Comparison of ENCODE assay signal across 8 cellular contexts in genomic region chr3:108088697-108089096, GRCh38. TPM values are rescaled to one million over a fixed set of nuclear protein-coding genes. Genes with fewer than 3 reads are reported as not detected.
DNase-seq lines count a peak whose midpoint lies in the region; ATAC-seq and TF ChIP-seq lines count a peak whose summit lies in the region.

No MANE protein-coding gene starts in this region.

- TF ChIP-seq RAD21 in IMR-90 (IDR thresholded peaks at IDR 0.05; ENCODE audit: low read length), result no peak

- peak overlapping the region; percentile 28; the same call in 1 of the 2 replicates for H2BK120ac ChIP-seq in IMR-90 (ENCODE audit: low read depth, low read length)

- TF ChIP-seq CTCF in GM10248 (IDR thresholded peaks at IDR 0.05; ENCODE audit: control extremely low read depth, extremely low read depth, low read depth, missing control alignments) (no peak), IMR-90 (conservative IDR thresholded peaks at IDR 0.05; ENCODE audit: low read depth, low read length) (no peak)

- peak overlapping the region; percentile 79 for H3K4me2 ChIP-seq in IMR-90 (ENCODE audit: low read depth, low read length)

- no peak overlapping the region for H3K27ac ChIP-seq in IMR-90 (ENCODE audit: insufficient read depth, low read length)

- no peak overlapping the region for H2BK15ac ChIP-seq in IMR-90 (ENCODE audit: low read depth, low read length)

- peaks cover 33% of the 10 kb centered on the region; the same call in 1 of the 2 replicates for H4K20me1 ChIP-seq in IMR-90 (ENCODE audit: insufficient read depth, low read length)

- H2AK9ac ChIP-seq in IMR-90 (replicated peaks; ENCODE audit: low read depth, low read length, poor library complexity), result no peak overlapping the region

- H2BK5ac ChIP-seq in IMR-90 (ENCODE audit: low read depth, low read length, poor library complexity, severe bottlenecking), result peak overlapping the region; percentile 10

- ATAC-seq in GM21367 (IDR thresholded peaks at IDR 0.05; ENCODE audit: unreplicated experiment), result peak; percentile 32
- ATAC-seq in IMR-90 (ENCODE audit: low read depth), result no peak

- TF ChIP-seq POLR2A in IMR-90 (IDR thresholded peaks at IDR 0.05; ENCODE audit: low read depth, low read length), result no peak

- peak overlapping the region; percentile 95 for H3K27ac Mint-ChIP-seq in activated CD4-positive, alpha-beta memory T cell treated with anti-CD3 and anti-CD28 coated beads for 36 hours

- CTCF ChIA-PET in GM10248 (lab: Yijun Ruan, JAX) (interaction anchor here (1.0 to 1.6 kb wide), 4 partner anchors 8 to 38 kb away, joined by 3 to 4 read pairs (median 3); no protein-coding TSS in a partner anchor), IMR-90 (lab: Yijun Ruan, JAX) (interaction anchor here (0.6 to 1.1 kb wide), 2 partner anchors 9 to 15 kb away, joined by 3 to 5 read pairs; no protein-coding TSS in a partner anchor)
- CTCF ChIA-PET in activated CD4-positive, alpha-beta memory T cell treated with anti-CD3 and anti-CD28 coated beads for 36 hours (lab: Charles Lee), result interaction anchor here (1.0 to 1.7 kb wide), 5 partner anchors 15 to 514 kb away, joined by 3 to 10 read pairs (median 4); no protein-coding TSS in a partner anchor

- intact Hi-C loops in IMR-90 (cut with micrococcal nuclease), result loop anchor here (5.0 to 10.0 kb wide), 5 partner anchors 161 to 851 kb away; no protein-coding TSS in a partner anchor
- intact Hi-C loops in activated CD4-positive, alpha-beta memory T cell treated with anti-CD3 and anti-CD28 coated beads for 36 hours (cut with micrococcal nuclease), result loop anchor here (1.0 to 5.0 kb wide), 11 partner anchors 8 to 749 kb away; partner anchors contain the start of genes HHLA2 and IFT57

- no peaks in the 10 kb centered on the region for H3K36me3 ChIP-seq in IMR-90 (ENCODE audit: control insufficient read depth, insufficient read depth, low read length)
- no peaks in the 10 kb centered on the region for H3K36me3 ChIP-seq in H7 (replicated peaks; ENCODE audit: control insufficient read depth, insufficient read depth, low read length)

- DNase-seq in GM10248 (ENCODE audit: extremely low spot score) (peak; percentile 22), IMR-90 (peak; percentile 16), kidney tubule cell (ENCODE audit: low spot score) (peak; percentile 47), DMS153 (lab: John Stamatoyannopoulos, UW) (no peak), NK-92 (lab: John Stamatoyannopoulos, UW; ENCODE audit: unreplicated experiment) (no peak), H7 (no peak)
- peak; percentile 75 for DNase-seq in activated CD4-positive, alpha-beta memory T cell treated with anti-CD3 and anti-CD28 coated beads for 36 hours

- no TSS peak for BruUV-seq in IMR-90 (replicated peaks; lab: Mats Ljungman, UMichigan)

- H3K9me3 ChIP-seq in IMR-90 (ENCODE audit: control insufficient read depth, insufficient read depth, low read length), result no peaks in the 10 kb centered on the region

- H3K4ac ChIP-seq in IMR-90 (ENCODE audit: low read depth, low read length), result no peak overlapping the region

- no peak overlapping the region for H2AFZ ChIP-seq in IMR-90 (replicated peaks; ENCODE audit: low read length, poor library complexity)

- POLR2A ChIA-PET in GM10248 (lab: Yijun Ruan, JAX), result no interaction called here
- POLR2A ChIA-PET in IMR-90 (lab: Charles Lee; ENCODE audit: unreplicated experiment), result no interaction called here
- POLR2A ChIA-PET in activated CD4-positive, alpha-beta memory T cell treated with anti-CD3 and anti-CD28 coated beads for 36 hours (lab: Charles Lee), result interaction anchor here (0.6 to 12.0 kb wide), 13 partner anchors 10 to 733 kb away, joined by 3 to 147 read pairs (median 5); partner anchors contain the start of gene HHLA2

- 0 out of 2 replicates have a peak overlapping the region, but pooled peaks have one; percentile 22 for H3K14ac ChIP-seq in IMR-90 (replicated peaks; ENCODE audit: low read depth, low read length)

- peaks cover 2% of the 10 kb centered on the region for H3K9me3 Mint-ChIP-seq in activated CD4-positive, alpha-beta memory T cell treated with anti-CD3 and anti-CD28 coated beads for 36 hours

- no CpG with 5 or more reads among the region's 2 CpGs for WGBS in IMR-90 (ENCODE audit: extremely low coverage in 2 of 2, insufficient read length in 1 of 2), 2 experiments

- H3K23ac ChIP-seq in IMR-90 (ENCODE audit: low read depth, low read length), result 0 out of 2 replicates have a peak overlapping the region, but pooled peaks have one; percentile 3

- H3K4me3 ChIP-seq in IMR-90 (ENCODE audit: insufficient read depth, low read depth, low read length) (peak overlapping the region; percentile 24; the same call in 1 of the 2 replicates), H7 (ENCODE audit: insufficient read depth, low read depth, low read length) (no peak overlapping the region)

- H3K27me3 Mint-ChIP-seq in activated CD4-positive, alpha-beta memory T cell treated with anti-CD3 and anti-CD28 coated beads for 36 hours, result no peaks in the 10 kb centered on the region

- H4K5ac ChIP-seq in IMR-90 (ENCODE audit: low read depth, low read length), result no peak overlapping the region

- in situ Hi-C loops in IMR-90 (cut with MboI; ENCODE audit: low sequenced_read_pairs), result no loop called here

- H2AK5ac ChIP-seq in IMR-90 (ENCODE audit: low read depth, low read length), result no peak overlapping the region

- H4K91ac ChIP-seq in IMR-90 (ENCODE audit: insufficient read depth, low read depth, low read length), result no peak overlapping the region

- H3K56ac ChIP-seq in IMR-90 (ENCODE audit: extremely low read depth, insufficient read depth, low read length), result 0 out of 2 replicates have a peak overlapping the region, but pooled peaks have one; percentile 35

- peaks cover 9% of the 10 kb centered on the region for H3K36me3 Mint-ChIP-seq in activated CD4-positive, alpha-beta memory T cell treated with anti-CD3 and anti-CD28 coated beads for 36 hours

- H4K8ac ChIP-seq in IMR-90 (ENCODE audit: low read depth in 2 of 2, low read length in 2 of 2), result no peak overlapping the region

- dilution Hi-C loops in IMR-90 (cut with HindIII; ENCODE audit: low sequenced_read_pairs, unreplicated experiment), result no loop called here

- peak overlapping the region; percentile 92 for H3K4me3 Mint-ChIP-seq in activated CD4-positive, alpha-beta memory T cell treated with anti-CD3 and anti-CD28 coated beads for 36 hours

- no peak overlapping the region for H3K9ac ChIP-seq in IMR-90 (ENCODE audit: low read depth, low read length)

- H3K9me1 ChIP-seq in IMR-90 (ENCODE audit: insufficient read depth, low read length), result peaks cover 3% of the 10 kb centered on the region; the same call in 1 of the 2 replicates

- H3K18ac ChIP-seq in IMR-90 (ENCODE audit: low read depth, low read length), result no peak overlapping the region

- H3K79me1 ChIP-seq in IMR-90 (ENCODE audit: low read depth in 1 of 2, low read length in 2 of 2), result peaks cover 27 to 59% of the 10 kb centered on the region in 2 experiments

- H3K4me1 Mint-ChIP-seq in activated CD4-positive, alpha-beta memory T cell treated with anti-CD3 and anti-CD28 coated beads for 36 hours (ENCODE audit: low read depth), result peaks cover 24% of the 10 kb centered on the region

- H2BK20ac ChIP-seq in IMR-90 (ENCODE audit: low read depth, low read length), result no peak overlapping the region

- H3K27me3 ChIP-seq in IMR-90 (ENCODE audit: control insufficient read depth, insufficient read depth, low read length) (no peaks in the 10 kb centered on the region), H7 (ENCODE audit: control insufficient read depth, insufficient read depth, low read length) (peaks cover 23% of the 10 kb centered on the region)

- H3K4me1 ChIP-seq in IMR-90 (ENCODE audit: control insufficient read depth, insufficient read depth, low read length), result peaks cover 3% of the 10 kb centered on the region; the same call in 1 of the 2 replicates

TF ChIP-seq in IMR-90, 13 proteins besides CTCF, POLR2A, EP300 and RAD21 (continues in another document):
- TF ChIP-seq ELK1 (IDR thresholded peaks at IDR 0.05; ENCODE audit: borderline replicate concordance, low read depth, low read length), result no peak
- no peak for TF ChIP-seq RCOR1 (IDR thresholded peaks at IDR 0.05; ENCODE audit: insufficient replicate concordance, low read length)
- no peak for TF ChIP-seq FOS (IDR thresholded peaks at IDR 0.05; ENCODE audit: low read depth, low read length)
- no peak for TF ChIP-seq SMC3 (IDR thresholded peaks at IDR 0.05; ENCODE audit: low read depth, low read length)
- TF ChIP-seq MAZ (IDR thresholded peaks at IDR 0.05; ENCODE audit: borderline replicate concordance, low read depth, low read length), result no peak
- TF ChIP-seq, protein P1, sequence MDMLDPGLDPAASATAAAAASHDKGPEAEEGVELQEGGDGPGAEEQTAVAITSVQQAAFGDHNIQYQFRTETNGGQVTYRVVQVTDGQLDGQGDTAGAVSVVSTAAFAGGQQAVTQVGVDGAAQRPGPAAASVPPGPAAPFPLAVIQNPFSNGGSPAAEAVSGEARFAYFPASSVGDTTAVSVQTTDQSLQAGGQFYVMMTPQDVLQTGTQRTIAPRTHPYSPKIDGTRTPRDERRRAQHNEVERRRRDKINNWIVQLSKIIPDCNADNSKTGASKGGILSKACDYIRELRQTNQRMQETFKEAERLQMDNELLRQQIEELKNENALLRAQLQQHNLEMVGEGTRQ (IDR thresholded peaks at IDR 0.05; ENCODE audit: low read depth, low read length), result no peak
- TF ChIP-seq CEBPB (IDR thresholded peaks at IDR 0.05; ENCODE audit: low read depth, low read length), result no peak
- TF ChIP-seq MAFK (IDR thresholded peaks at IDR 0.05; ENCODE audit: low read depth, low read length), result no peak
- no peak for TF ChIP-seq BHLHE40 (IDR thresholded peaks at IDR 0.05; ENCODE audit: low read depth, low read length)
- no peak for TF ChIP-seq MXI1 (IDR thresholded peaks at IDR 0.05; ENCODE audit: borderline replicate concordance, low read depth, low read length)
- no peak for TF ChIP-seq CHD1 (IDR thresholded peaks at IDR 0.05; ENCODE audit: low read depth, low read length)
- TF ChIP-seq NFE2L2 (IDR thresholded peaks at IDR 0.05; ENCODE audit: low read depth, low read length), result no peak

RNA-seq across cellular contexts. Expression of gene CD47, which starts 2.1 kb away (rescaled TPM):
- 52.0 and 110 TPM in 2 replicates for total RNA-seq in IMR-90 (2012; rRNA removed)
- 32.2 and 45.9 TPM in 2 replicates for polyA plus RNA-seq in IMR-90 (2012; rRNA removed)
- polyA plus RNA-seq in IMR-90 (2012; cell fraction: cytosol; rRNA removed), result 21.8 and 23.3 TPM in 2 replicates
- 14.8 and 56.7 TPM in 2 replicates for polyA plus RNA-seq in IMR-90 (2012; cell fraction: nucleus; rRNA removed; ENCODE audit: low replicate concordance)
- 100 to 1,000 TPM; 122 to 124 TPM for total RNA-seq in activated CD4-positive, alpha-beta memory T cell treated with anti-CD3 and anti-CD28 coated beads for 36 hours
- total RNA-seq in H7 (2014; rRNA removed; shearing (Covaris generic)), result 8.3 and 14.4 TPM in 2 replicates

Comparison
In these comparisons a context has a peak if more than half of its experiments do, and no peak if none do; other contexts are left out.
1. DNase-seq: peak in GM10248 (single experiment), IMR-90 (single experiment), activated CD4-positive, alpha-beta memory T cell treated with anti-CD3 and anti-CD28 coated beads for 36 hours (single experiment) and kidney tubule cell (single experiment); none in DMS153 (single experiment), NK-92 (single experiment) and H7 (single experiment).